Comparison of ENCODE assay signal across 1 cellular context in the genomic region with DNA sequence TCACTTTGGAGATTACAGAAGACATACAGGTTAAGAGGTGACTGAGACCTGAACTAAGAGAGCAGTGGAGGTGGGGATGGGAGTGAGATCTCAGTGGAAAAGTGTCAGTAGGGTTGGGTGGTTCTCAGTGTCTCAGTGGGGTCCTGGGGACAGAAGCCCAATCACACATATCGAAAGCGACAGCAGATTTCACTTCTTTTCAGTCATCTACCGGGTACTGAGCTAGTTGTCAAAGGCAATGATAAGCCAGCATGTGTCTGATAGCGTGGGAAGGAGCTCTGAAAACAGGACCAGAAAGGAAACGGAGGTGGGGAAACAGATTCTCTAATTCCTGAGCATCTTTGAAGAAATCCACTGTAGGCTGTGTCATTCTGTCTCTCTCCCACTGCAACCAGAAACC.
TF ChIP-seq lines count a peak whose summit lies in the region.

No MANE protein-coding gene starts in this region.

TF ChIP-seq in GM23338, 12 proteins besides CTCF, POLR2A, EP300 and RAD21 (continued from another document):
- TF ChIP-seq, protein P1, sequence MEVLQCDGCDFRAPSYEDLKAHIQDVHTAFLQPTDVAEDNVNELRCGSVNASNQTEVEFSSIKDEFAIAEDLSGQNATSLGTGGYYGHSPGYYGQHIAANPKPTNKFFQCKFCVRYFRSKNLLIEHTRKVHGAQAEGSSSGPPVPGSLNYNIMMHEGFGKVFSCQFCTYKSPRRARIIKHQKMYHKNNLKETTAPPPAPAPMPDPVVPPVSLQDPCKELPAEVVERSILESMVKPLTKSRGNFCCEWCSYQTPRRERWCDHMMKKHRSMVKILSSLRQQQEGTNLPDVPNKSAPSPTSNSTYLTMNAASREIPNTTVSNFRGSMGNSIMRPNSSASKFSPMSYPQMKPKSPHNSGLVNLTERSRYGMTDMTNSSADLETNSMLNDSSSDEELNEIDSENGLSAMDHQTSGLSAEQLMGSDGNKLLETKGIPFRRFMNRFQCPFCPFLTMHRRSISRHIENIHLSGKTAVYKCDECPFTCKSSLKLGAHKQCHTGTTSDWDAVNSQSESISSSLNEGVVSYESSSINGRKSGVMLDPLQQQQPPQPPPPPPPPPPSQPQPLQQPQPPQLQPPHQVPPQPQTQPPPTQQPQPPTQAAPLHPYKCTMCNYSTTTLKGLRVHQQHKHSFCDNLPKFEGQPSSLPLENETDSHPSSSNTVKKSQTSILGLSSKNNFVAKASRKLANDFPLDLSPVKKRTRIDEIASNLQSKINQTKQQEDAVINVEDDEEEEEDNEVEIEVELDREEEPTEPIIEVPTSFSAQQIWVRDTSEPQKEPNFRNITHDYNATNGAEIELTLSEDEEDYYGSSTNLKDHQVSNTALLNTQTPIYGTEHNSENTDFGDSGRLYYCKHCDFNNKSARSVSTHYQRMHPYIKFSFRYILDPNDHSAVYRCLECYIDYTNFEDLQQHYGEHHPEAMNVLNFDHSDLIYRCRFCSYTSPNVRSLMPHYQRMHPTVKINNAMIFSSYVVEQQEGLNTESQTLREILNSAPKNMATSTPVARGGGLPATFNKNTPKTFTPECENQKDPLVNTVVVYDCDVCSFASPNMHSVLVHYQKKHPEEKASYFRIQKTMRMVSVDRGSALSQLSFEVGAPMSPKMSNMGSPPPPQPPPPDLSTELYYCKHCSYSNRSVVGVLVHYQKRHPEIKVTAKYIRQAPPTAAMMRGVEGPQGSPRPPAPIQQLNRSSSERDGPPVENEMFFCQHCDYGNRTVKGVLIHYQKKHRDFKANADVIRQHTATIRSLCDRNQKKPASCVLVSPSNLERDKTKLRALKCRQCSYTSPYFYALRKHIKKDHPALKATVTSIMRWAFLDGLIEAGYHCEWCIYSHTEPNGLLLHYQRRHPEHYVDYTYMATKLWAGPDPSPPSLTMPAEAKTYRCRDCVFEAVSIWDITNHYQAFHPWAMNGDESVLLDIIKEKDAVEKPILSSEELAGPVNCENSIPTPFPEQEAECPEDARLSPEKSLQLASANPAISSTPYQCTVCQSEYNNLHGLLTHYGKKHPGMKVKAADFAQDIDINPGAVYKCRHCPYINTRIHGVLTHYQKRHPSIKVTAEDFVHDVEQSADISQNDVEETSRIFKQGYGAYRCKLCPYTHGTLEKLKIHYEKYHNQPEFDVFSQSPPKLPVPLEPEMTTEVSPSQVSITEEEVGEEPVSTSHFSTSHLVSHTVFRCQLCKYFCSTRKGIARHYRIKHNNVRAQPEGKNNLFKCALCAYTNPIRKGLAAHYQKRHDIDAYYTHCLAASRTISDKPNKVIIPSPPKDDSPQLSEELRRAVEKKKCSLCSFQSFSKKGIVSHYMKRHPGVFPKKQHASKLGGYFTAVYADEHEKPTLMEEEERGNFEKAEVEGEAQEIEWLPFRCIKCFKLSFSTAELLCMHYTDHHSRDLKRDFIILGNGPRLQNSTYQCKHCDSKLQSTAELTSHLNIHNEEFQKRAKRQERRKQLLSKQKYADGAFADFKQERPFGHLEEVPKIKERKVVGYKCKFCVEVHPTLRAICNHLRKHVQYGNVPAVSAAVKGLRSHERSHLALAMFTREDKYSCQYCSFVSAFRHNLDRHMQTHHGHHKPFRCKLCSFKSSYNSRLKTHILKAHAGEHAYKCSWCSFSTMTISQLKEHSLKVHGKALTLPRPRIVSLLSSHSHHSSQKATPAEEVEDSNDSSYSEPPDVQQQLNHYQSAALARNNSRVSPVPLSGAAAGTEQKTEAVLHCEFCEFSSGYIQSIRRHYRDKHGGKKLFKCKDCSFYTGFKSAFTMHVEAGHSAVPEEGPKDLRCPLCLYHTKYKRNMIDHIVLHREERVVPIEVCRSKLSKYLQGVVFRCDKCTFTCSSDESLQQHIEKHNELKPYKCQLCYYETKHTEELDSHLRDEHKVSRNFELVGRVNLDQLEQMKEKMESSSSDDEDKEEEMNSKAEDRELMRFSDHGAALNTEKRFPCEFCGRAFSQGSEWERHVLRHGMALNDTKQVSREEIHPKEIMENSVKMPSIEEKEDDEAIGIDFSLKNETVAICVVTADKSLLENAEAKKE (CRISPR knock-in tag; IDR thresholded peaks at IDR 0.05): no peak
- no peak for TF ChIP-seq POLR2AphosphoS5 (IDR thresholded peaks at IDR 0.05; ENCODE audit: low read depth)
- TF ChIP-seq JUNB (IDR thresholded peaks at IDR 0.05; ENCODE audit: unreplicated experiment): no peak
- TF ChIP-seq CREB1 (CRISPR knock-in tag; IDR thresholded peaks at IDR 0.05; ENCODE audit: low read depth): no peak
